19 cellular contexts compared by ENCODE assay signal in genomic region chr3:21328982-21329381, GRCh38.
DNase-seq lines count a peak whose midpoint lies in the region; ATAC-seq and TF ChIP-seq lines count a peak whose summit lies in the region.
"Had no signal": no experiment of that assay in that cellular context is flagged by ENCODE, and none has a peak within 500 bp of the region (broad histone marks: within the 10 kb centered on the region; RNA-seq: fewer than 3 reads in every experiment).

No MANE protein-coding gene starts in this region.

- H3K27me3 ChIP-seq in upper lobe of right lung = no peaks in the 10 kb centered on the region
- H3K27me3 ChIP-seq: BE2C, MG63, Peyer's patch had no signal

- no peaks in the 10 kb centered on the region for H3K36me3 ChIP-seq in upper lobe of right lung
- H3K36me3 ChIP-seq: BE2C, MG63, Peyer's patch had no signal

- in situ Hi-C loops in G401 (cut with HindIII; ENCODE audit: low sequenced_read_pairs) = no loop called here

- H3K27ac ChIP-seq in upper lobe of right lung = no peak overlapping the region
- H3K27ac ChIP-seq: Peyer's patch had no signal

- no peaks in the 10 kb centered on the region for H3K4me1 ChIP-seq in upper lobe of right lung
- H3K4me1 ChIP-seq: BE2C, Peyer's patch had no signal

- no peak overlapping the region for H3K4me3 ChIP-seq in upper lobe of right lung
- H3K4me3 ChIP-seq: MG63, Peyer's patch had no signal

- ATAC-seq in HG02798 (IDR thresholded peaks at IDR 0.05; ENCODE audit: poor library complexity, unreplicated experiment) (no peak), upper lobe of right lung (no peak)

- DNase-seq in G401 (ENCODE audit: low spot score) = peak; percentile 91
- DNase-seq in NCI-H1694 (lab: John Stamatoyannopoulos, UW) = peak; percentile 39
- DNase-seq in NCI-H69 (lab: John Stamatoyannopoulos, UW) = peak; percentile 11
- DNase-seq in inferior parietal cortex (ENCODE audit: extremely low spot score) = peak; percentile 7
- DNase-seq in NCI-H2107 treated with DMSO at 0.1 percent for 48 hours (lab: John Stamatoyannopoulos, UW; ENCODE audit: unreplicated experiment) = no peak
- no peak for DNase-seq in upper lobe of right lung
- DNase-seq: BE2C; Calu3; CD8-positive, alpha-beta memory T cell; HCEC 1CT; KBM-7; MG63; NCI-H1105 treated with DMSO at 0.1 percent for 48 hours; NCI-H146; OCI-M1; Peyer's patch; SIG-M5; T-helper 2 cell had no signal

- intact Hi-C loops in upper lobe of right lung (cut with DNase I) = no loop called here

- no peaks in the 10 kb centered on the region for H3K9me3 ChIP-seq in upper lobe of right lung
- H3K9me3 ChIP-seq: BE2C, MG63, Peyer's patch had no signal

- TF ChIP-seq CTCF in upper lobe of right lung (IDR thresholded peaks at IDR 0.05) = no peak

Comparison
In these comparisons a context has a peak if more than half of its experiments do, and no peak if none do; other contexts are left out.
1. DNase-seq: peak in G401 (single experiment), NCI-H1694 (single experiment), NCI-H69 (single experiment) and inferior parietal cortex (single experiment); none in NCI-H2107 treated with DMSO at 0.1 percent for 48 hours (single experiment) and upper lobe of right lung (single experiment).